ENCODE assay signal across 13 cellular contexts in the genomic region with DNA sequence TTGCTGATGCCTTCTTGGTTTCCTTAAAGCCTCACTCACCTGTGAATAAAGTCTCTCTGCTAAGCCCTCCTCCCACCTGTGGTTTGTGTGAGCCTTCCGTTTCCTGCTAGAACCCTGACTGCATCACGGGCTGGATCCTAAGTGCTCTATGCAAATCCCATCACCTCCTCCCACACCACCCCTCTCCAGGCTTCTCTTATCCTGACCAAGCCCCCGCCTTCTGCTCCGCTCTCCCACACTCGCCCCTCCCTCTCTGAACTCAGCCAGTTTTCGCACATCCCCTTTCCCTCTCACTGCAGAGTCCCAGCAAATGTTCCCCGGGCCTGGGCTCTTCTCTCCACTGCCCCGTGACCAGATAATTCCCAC. TPM values are rescaled to one million over a fixed set of nuclear protein-coding genes. Genes with fewer than 3 reads are reported as not detected.
DNase-seq lines count a peak whose midpoint lies in the region; ATAC-seq and TF ChIP-seq lines count a peak whose summit lies in the region.
"Had no signal": no experiment of that assay in that cellular context is flagged by ENCODE, and none has a peak within 500 bp of the region (broad histone marks: within the 10 kb centered on the region; RNA-seq: fewer than 3 reads in every experiment).

No MANE protein-coding gene starts in this region.

- TF ChIP-seq EP300 in suprapubic skin (IDR thresholded peaks at IDR 0.05), result no peak

- intact Hi-C loops in left cardiac atrium (cut with DNase I), result no loop called here
- intact Hi-C loops in heart left ventricle (cut with DNase I), result no loop called here

- H3K27ac ChIP-seq in heart left ventricle (no peak overlapping the region), suprapubic skin (no peak overlapping the region)
- H3K27ac ChIP-seq: epithelial cell of prostate, SJSA1 had no signal

- no peak overlapping the region for H3K4me3 ChIP-seq in heart left ventricle
- H3K4me3 ChIP-seq in suprapubic skin, result no peak overlapping the region
- H3K4me3 ChIP-seq: SJSA1 had no signal

- DNase-seq in left cardiac atrium (no peak), heart left ventricle (no peak), RPMI8226 (peak; percentile 61), iPS DF 4.7 (ENCODE audit: extremely low read depth, low spot score) (peak; percentile 78), suprapubic skin (ENCODE audit: low spot score in 2 of 2) (peak; percentile 18 to 77)
- no peak for DNase-seq in activated CD4-positive, CD25-positive, alpha-beta regulatory T cell (lab: John Stamatoyannopoulos, UW)
- DNase-seq: activated gamma-delta T cell; mammary epithelial cell; stimulated activated CD4-positive, alpha-beta T cell treated with anti-CD3 and anti-CD28 coated beads, Interleukin-12 subunit alpha, Interleukin-12 subunit beta, amount 100 ng/mL, for 4 hours had no signal

- H3K9me3 ChIP-seq in heart left ventricle, result no peaks in the 10 kb centered on the region
- H3K9me3 ChIP-seq in suprapubic skin, result no peaks in the 10 kb centered on the region
- H3K9me3 ChIP-seq: SJSA1 had no signal

- TF ChIP-seq CTCF in heart left ventricle (IDR thresholded peaks at IDR 0.05) (no peak), suprapubic skin (IDR thresholded peaks at IDR 0.05) (no peak)

- TF ChIP-seq POLR2A in heart left ventricle (IDR thresholded peaks at IDR 0.05), result no peak
- TF ChIP-seq POLR2A in suprapubic skin (IDR thresholded peaks at IDR 0.05), result no peak

- H3K27me3 ChIP-seq in heart left ventricle (peaks cover 0 to 12% (median 3%) of the 10 kb centered on the region in 9 donors), suprapubic skin (no peaks in the 10 kb centered on the region)
- H3K27me3 ChIP-seq: SJSA1 had no signal

- WGBS in heart left ventricle, 4 donors, result 11 to 22% (median 19%) methylated on average over 8 of the region's 8 CpGs
- WGBS in suprapubic skin, result 40% methylated on average over 8 of the region's 8 CpGs

- H3K36me3 ChIP-seq in heart left ventricle, result no peaks in the 10 kb centered on the region
- H3K36me3 ChIP-seq in suprapubic skin, result no peaks in the 10 kb centered on the region
- H3K36me3 ChIP-seq: SJSA1 had no signal

- H3K4me1 ChIP-seq in heart left ventricle (peaks cover 0 to 15% (median 7%) of the 10 kb centered on the region in 12 donors), suprapubic skin (peaks cover 17% of the 10 kb centered on the region)

- peak; percentile 34 to 77 for ATAC-seq in left cardiac atrium
- no peak for ATAC-seq in heart left ventricle
- ATAC-seq in HG03439 (IDR thresholded peaks at IDR 0.05; ENCODE audit: unreplicated experiment), result no peak
- no peak for ATAC-seq in HG03139 (IDR thresholded peaks at IDR 0.05; ENCODE audit: unreplicated experiment)

RNA-seq across cellular contexts. Expression of gene PIMREG, which starts 51.8 kb away (rescaled TPM):
- under 1 TPM in 1 of 2 donors, not detected in 1; 0.29 TPM for total RNA-seq in left cardiac atrium
- 1 to 10 TPM in 2 of 9 donors, under 1 TPM in 3, not detected in 4; 0.35 to 4.6 (median 0.75) TPM for total RNA-seq in heart left ventricle
- polyA plus RNA-seq in heart left ventricle, result under 1 TPM in 1 of 2 donors, not detected in 1; 0.21 TPM
- total RNA-seq in suprapubic skin, result 1 to 10 TPM; 1.0 to 3.3 (median 3.2) TPM

Comparison
In these comparisons a context has a peak if more than half of its experiments do, and no peak if none do; other contexts are left out.
1. ATAC-seq: peak in left cardiac atrium (2 of 2); none in heart left ventricle (0 of 4), HG03439 (single experiment) and HG03139 (single experiment).
2. DNase-seq: peak in RPMI8226 (single experiment), iPS DF 4.7 (single experiment) and suprapubic skin (2 of 2); none in left cardiac atrium (single experiment), heart left ventricle (0 of 5) and activated CD4-positive, CD25-positive, alpha-beta regulatory T cell (0 of 4).